ENCODE assay signal across 2 cellular contexts in the genomic region with DNA sequence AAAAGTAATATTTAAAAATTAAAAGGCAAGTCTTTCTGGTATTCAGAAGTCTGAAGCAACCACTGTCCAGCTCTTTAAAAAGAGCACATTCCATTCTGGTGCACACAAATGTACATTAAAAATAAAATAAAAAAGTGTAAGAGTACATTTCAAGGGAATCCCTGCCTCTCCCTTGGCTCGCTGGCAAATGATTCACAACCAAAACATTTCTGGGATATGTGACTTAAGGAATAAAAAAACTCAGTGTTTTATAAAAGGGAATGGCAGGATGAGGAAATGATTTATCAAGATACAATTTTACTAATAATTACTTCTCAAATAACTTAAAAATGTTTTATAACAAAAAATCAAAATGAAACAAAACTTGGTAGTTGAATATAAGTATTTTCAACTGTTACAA.
TF ChIP-seq lines count a peak whose summit lies in the region.

No MANE protein-coding gene starts in this region.

TF ChIP-seq in SK-N-SH treated with all-trans-retinoic acid at 6 μM for 48 hours, 23 proteins besides CTCF, POLR2A, EP300 and RAD21 (continued from another document):
- TF ChIP-seq, protein P1, sequence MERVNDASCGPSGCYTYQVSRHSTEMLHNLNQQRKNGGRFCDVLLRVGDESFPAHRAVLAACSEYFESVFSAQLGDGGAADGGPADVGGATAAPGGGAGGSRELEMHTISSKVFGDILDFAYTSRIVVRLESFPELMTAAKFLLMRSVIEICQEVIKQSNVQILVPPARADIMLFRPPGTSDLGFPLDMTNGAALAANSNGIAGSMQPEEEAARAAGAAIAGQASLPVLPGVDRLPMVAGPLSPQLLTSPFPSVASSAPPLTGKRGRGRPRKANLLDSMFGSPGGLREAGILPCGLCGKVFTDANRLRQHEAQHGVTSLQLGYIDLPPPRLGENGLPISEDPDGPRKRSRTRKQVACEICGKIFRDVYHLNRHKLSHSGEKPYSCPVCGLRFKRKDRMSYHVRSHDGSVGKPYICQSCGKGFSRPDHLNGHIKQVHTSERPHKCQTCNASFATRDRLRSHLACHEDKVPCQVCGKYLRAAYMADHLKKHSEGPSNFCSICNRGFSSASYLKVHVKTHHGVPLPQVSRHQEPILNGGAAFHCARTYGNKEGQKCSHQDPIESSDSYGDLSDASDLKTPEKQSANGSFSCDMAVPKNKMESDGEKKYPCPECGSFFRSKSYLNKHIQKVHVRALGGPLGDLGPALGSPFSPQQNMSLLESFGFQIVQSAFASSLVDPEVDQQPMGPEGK (CRISPR knock-in tag; IDR thresholded peaks at IDR 0.05; ENCODE audit: borderline replicate concordance) = no peak
- TF ChIP-seq, protein P2, sequence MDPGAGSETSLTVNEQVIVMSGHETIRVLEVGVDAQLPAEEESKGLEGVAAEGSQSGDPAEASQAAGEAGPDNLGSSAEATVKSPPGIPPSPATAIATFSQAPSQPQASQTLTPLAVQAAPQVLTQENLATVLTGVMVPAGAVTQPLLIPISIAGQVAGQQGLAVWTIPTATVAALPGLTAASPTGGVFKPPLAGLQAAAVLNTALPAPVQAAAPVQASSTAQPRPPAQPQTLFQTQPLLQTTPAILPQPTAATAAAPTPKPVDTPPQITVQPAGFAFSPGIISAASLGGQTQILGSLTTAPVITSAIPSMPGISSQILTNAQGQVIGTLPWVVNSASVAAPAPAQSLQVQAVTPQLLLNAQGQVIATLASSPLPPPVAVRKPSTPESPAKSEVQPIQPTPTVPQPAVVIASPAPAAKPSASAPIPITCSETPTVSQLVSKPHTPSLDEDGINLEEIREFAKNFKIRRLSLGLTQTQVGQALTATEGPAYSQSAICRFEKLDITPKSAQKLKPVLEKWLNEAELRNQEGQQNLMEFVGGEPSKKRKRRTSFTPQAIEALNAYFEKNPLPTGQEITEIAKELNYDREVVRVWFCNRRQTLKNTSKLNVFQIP (CRISPR knock-in tag; IDR thresholded peaks at IDR 0.05; ENCODE audit: borderline replicate concordance, low read depth) = no peak
- TF ChIP-seq, protein P3, sequence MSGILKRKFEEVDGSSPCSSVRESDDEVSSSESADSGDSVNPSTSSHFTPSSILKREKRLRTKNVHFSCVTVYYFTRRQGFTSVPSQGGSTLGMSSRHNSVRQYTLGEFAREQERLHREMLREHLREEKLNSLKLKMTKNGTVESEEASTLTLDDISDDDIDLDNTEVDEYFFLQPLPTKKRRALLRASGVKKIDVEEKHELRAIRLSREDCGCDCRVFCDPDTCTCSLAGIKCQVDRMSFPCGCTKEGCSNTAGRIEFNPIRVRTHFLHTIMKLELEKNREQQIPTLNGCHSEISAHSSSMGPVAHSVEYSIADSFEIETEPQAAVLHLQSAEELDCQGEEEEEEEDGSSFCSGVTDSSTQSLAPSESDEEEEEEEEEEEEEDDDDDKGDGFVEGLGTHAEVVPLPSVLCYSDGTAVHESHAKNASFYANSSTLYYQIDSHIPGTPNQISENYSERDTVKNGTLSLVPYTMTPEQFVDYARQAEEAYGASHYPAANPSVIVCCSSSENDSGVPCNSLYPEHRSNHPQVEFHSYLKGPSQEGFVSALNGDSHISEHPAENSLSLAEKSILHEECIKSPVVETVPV (CRISPR knock-in tag; IDR thresholded peaks at IDR 0.05) = no peak
- no peak for TF ChIP-seq BACH2 (CRISPR knock-in tag; IDR thresholded peaks at IDR 0.05; ENCODE audit: borderline replicate concordance)

TF ChIP-seq in GM23338, 12 proteins besides CTCF, POLR2A, EP300 and RAD21 (continued from another document):
- no peak for TF ChIP-seq REST (IDR thresholded peaks at IDR 0.05; ENCODE audit: unreplicated experiment)
- TF ChIP-seq NANOG (IDR thresholded peaks at IDR 0.05; ENCODE audit: borderline replicate concordance) = no peak
- no peak for TF ChIP-seq EZH2 (IDR thresholded peaks at IDR 0.05; ENCODE audit: low read depth, unreplicated experiment)
- TF ChIP-seq CREB1 (CRISPR knock-in tag; IDR thresholded peaks at IDR 0.05; ENCODE audit: low read depth) = no peak
